ENCODE assay signal across 11 cellular contexts in genomic region chr16:27244363-27244755, GRCh38. TPM values are rescaled to one million over a fixed set of nuclear protein-coding genes. Genes with fewer than 3 reads are reported as not detected.
DNase-seq lines count a peak whose midpoint lies in the region; ATAC-seq and TF ChIP-seq lines count a peak whose summit lies in the region.
"Had no signal": no experiment of that assay in that cellular context is flagged by ENCODE, and none has a peak within 500 bp of the region (broad histone marks: within the 10 kb centered on the region; RNA-seq: fewer than 3 reads in every experiment).

No MANE protein-coding gene starts in this region.

- peak overlapping the region; percentile 95 for H3K27ac ChIP-seq in GM23248
- no peak overlapping the region for H3K27ac ChIP-seq in endodermal cell (ENCODE audit: low read depth, low read length)

- H3K4me3 Mint-ChIP-seq in immature natural killer cell = peak overlapping the region in 4 of 5 donors; percentile 77 to 88 (median 86)
- H3K4me3 Mint-ChIP-seq in stimulated activated effector memory CD8-positive, alpha-beta T cell treated with anti-CD3 and anti-CD28 coated beads, Interleukin-12 subunit alpha, Interleukin-12 subunit beta, amount 100 ng/mL, for 72 hours = peak overlapping the region; percentile 55
- H3K4me3 Mint-ChIP-seq in endodermal cell = no peak overlapping the region

- H3K9me3 Mint-ChIP-seq in immature natural killer cell (no peaks in the 10 kb centered on the region), endodermal cell (no peaks in the 10 kb centered on the region)
- no peaks in the 10 kb centered on the region for H3K9me3 Mint-ChIP-seq in stimulated activated effector memory CD8-positive, alpha-beta T cell treated with anti-CD3 and anti-CD28 coated beads, Interleukin-12 subunit alpha, Interleukin-12 subunit beta, amount 100 ng/mL, for 72 hours

- H3K9me3 ChIP-seq in GM23248 (ENCODE audit: low read depth) (no peaks in the 10 kb centered on the region), endodermal cell (ENCODE audit: control insufficient read depth, low read length) (no peaks in the 10 kb centered on the region)

- H3K4me3 ChIP-seq in GM23248 = no peak overlapping the region
- no peak overlapping the region for H3K4me3 ChIP-seq in endodermal cell (ENCODE audit: low read length)

- no peak overlapping the region for H2AFZ ChIP-seq in GM23248

- no peaks in the 10 kb centered on the region for H3K9me2 ChIP-seq in GM23248 (ENCODE audit: insufficient read depth)

- peaks cover 3 to 14% (median 13%) of the 10 kb centered on the region in 3 donors for H3K36me3 Mint-ChIP-seq in immature natural killer cell
- peaks cover 6% of the 10 kb centered on the region for H3K36me3 Mint-ChIP-seq in stimulated activated effector memory CD8-positive, alpha-beta T cell treated with anti-CD3 and anti-CD28 coated beads, Interleukin-12 subunit alpha, Interleukin-12 subunit beta, amount 100 ng/mL, for 72 hours
- no peaks in the 10 kb centered on the region for H3K36me3 Mint-ChIP-seq in endodermal cell (ENCODE audit: low read depth)

- peak overlapping the region; percentile 76; the same call in 1 of the 2 replicates for H3K9ac ChIP-seq in GM23248
- H3K9ac ChIP-seq in endodermal cell (ENCODE audit: extremely low read depth, low read length, poor library complexity, severe bottlenecking) = no peak overlapping the region

- no peak for ATAC-seq in stimulated activated effector memory CD8-positive, alpha-beta T cell treated with anti-CD3 and anti-CD28 coated beads, Interleukin-12 subunit alpha, Interleukin-12 subunit beta, amount 100 ng/mL, for 72 hours
- ATAC-seq in left colon (no peak), HG03342 (IDR thresholded peaks at IDR 0.05; ENCODE audit: unreplicated experiment) (no peak)
- ATAC-seq: esophagus mucosa had no signal

- H4K20me1 ChIP-seq in GM23248 (ENCODE audit: insufficient read depth) = no peaks in the 10 kb centered on the region

- H3K79me2 ChIP-seq in GM23248 (ENCODE audit: insufficient read depth) = peaks cover 23% of the 10 kb centered on the region; the same call in 1 of the 2 replicates

- H3F3A ChIP-seq in GM23248 (ENCODE audit: insufficient read depth) = peaks cover 54% of the 10 kb centered on the region

- no peak for TF ChIP-seq CTCF in endodermal cell (conservative IDR thresholded peaks at IDR 0.05)

- H3K4me1 Mint-ChIP-seq in immature natural killer cell = peaks cover 48 to 55% of the 10 kb centered on the region in 2 donors
- H3K4me1 Mint-ChIP-seq in stimulated activated effector memory CD8-positive, alpha-beta T cell treated with anti-CD3 and anti-CD28 coated beads, Interleukin-12 subunit alpha, Interleukin-12 subunit beta, amount 100 ng/mL, for 72 hours = peaks cover 74% of the 10 kb centered on the region
- H3K4me1 Mint-ChIP-seq in endodermal cell = peaks cover 7% of the 10 kb centered on the region

- in situ Hi-C loops in GM23248 (cut with MboI) = no loop called here

- no peaks in the 10 kb centered on the region for H3K27me3 ChIP-seq in GM23248 (replicated peaks; ENCODE audit: insufficient read depth)
- no peaks in the 10 kb centered on the region for H3K27me3 ChIP-seq in endodermal cell (ENCODE audit: control insufficient read depth, insufficient read depth, low read length, poor library complexity, severe bottlenecking)

- intact Hi-C loops in left colon (cut with DNase I, micrococcal nuclease) = loop anchor here in 1 of 2 donors (5.0 kb wide), 1 partner anchor 88 kb away; no protein-coding TSS in a partner anchor

- H3K36me3 ChIP-seq in GM23248 (ENCODE audit: low read depth) = no peaks in the 10 kb centered on the region
- H3K36me3 ChIP-seq in endodermal cell (ENCODE audit: control insufficient read depth, insufficient read depth, low read length) = no peaks in the 10 kb centered on the region

- H3K4me2 ChIP-seq in GM23248 (ENCODE audit: unreplicated experiment) = no peak overlapping the region

- H3K4me1 ChIP-seq in GM23248 (ENCODE audit: insufficient read depth) (peaks cover 52% of the 10 kb centered on the region), endodermal cell (ENCODE audit: control insufficient read depth, insufficient read depth, low read length) (no peaks in the 10 kb centered on the region)

- DNase-seq in GM23248 = no peak
- peak; percentile 3 for DNase-seq in activated CD8-positive, alpha-beta memory T cell treated with anti-CD3 and anti-CD28 coated beads, Interleukin-2, amount 50 U/mL, for 4 hours
- DNase-seq in immature natural killer cell = no peak
- no peak for DNase-seq in stimulated activated effector memory CD8-positive, alpha-beta T cell treated with anti-CD3 and anti-CD28 coated beads, Interleukin-12 subunit alpha, Interleukin-12 subunit beta, amount 100 ng/mL, for 72 hours (ENCODE audit: low spot score in 2 of 2)
- DNase-seq in endodermal cell = no peak
- DNase-seq in DMS 273 (lab: John Stamatoyannopoulos, UW; ENCODE audit: unreplicated experiment) = no peak
- no peak for DNase-seq in left colon
- DNase-seq: DMS153, NCI-H510A treated with DMSO at 0.1 percent for 48 hours had no signal

- H3K27ac Mint-ChIP-seq in immature natural killer cell (peak overlapping the region; percentile 89 to 98 (median 96)), endodermal cell (no peak overlapping the region)
- H3K27ac Mint-ChIP-seq in stimulated activated effector memory CD8-positive, alpha-beta T cell treated with anti-CD3 and anti-CD28 coated beads, Interleukin-12 subunit alpha, Interleukin-12 subunit beta, amount 100 ng/mL, for 72 hours = peak overlapping the region; percentile 78

- H3K27me3 Mint-ChIP-seq in immature natural killer cell (ENCODE audit: low read depth in 3 of 3) = no peaks in the 10 kb centered on the region
- H3K27me3 Mint-ChIP-seq in endodermal cell (ENCODE audit: insufficient read depth) = no peaks in the 10 kb centered on the region

- WGBS in GM23248 (ENCODE audit: low coverage in 1 of 2, low lambda C conversion rate in 2 of 2, missing lambda C conversion rate in 2 of 2), 2 experiments = 80 to 82% methylated on average over 6 to 7 of the region's 7 CpGs
- WGBS in endodermal cell (ENCODE audit: insufficient coverage in 1 of 2, insufficient read length in 1 of 2), 2 experiments = 85 to 96% methylated on average over 4 to 7 of the region's 7 CpGs

RNA-seq across cellular contexts. Expression of gene NSMCE1, which starts 24.2 kb away (rescaled TPM):
- 45.3 and 69.3 TPM in 2 replicates for total RNA-seq in GM23248 (2014; rRNA removed; shearing (Covaris generic))
- polyA plus RNA-seq in GM23248 (2016; fragmentation: Nextera tagmentation; extraction: Ambion mirVana) (99.3 and 107 TPM in 2 replicates), immature natural killer cell (100 to 1,000 TPM; 133 to 162 (median 148) TPM)
- total RNA-seq in endodermal cell (10 to 100 TPM; 22.3 to 22.4 TPM), left colon (10 to 100 TPM; 44.4 to 44.7 TPM)
- 51.9 TPM for polyA plus RNA-seq in endodermal cell (2013, experiment 1 of 2)
- polyA plus RNA-seq in endodermal cell (2013, experiment 2 of 2) = 43.8 TPM

RNA-seq across cellular contexts. Expression of gene KDM8, which starts 41.0 kb away (rescaled TPM):
- 1.8 and 2.5 TPM in 2 replicates for total RNA-seq in GM23248 (2014; rRNA removed; shearing (Covaris generic))
- 2.2 and 3.5 TPM in 2 replicates for polyA plus RNA-seq in GM23248 (2016; fragmentation: Nextera tagmentation; extraction: Ambion mirVana)
- 1 to 10 TPM; 4.3 to 6.2 (median 5.1) TPM for polyA plus RNA-seq in immature natural killer cell
- 10 to 100 TPM; 11.0 to 12.1 TPM for total RNA-seq in endodermal cell
- polyA plus RNA-seq in endodermal cell (2013, experiment 1 of 2) = 9.1 TPM
- 6.2 TPM for polyA plus RNA-seq in endodermal cell (2013, experiment 2 of 2)
- 1 to 10 TPM; 8.8 to 9.6 TPM for total RNA-seq in left colon
